In genomic region chr2:60531638-60532216, GRCh38 we compare ENCODE assay signal across 15 cellular contexts. TPM values are rescaled to one million over a fixed set of nuclear protein-coding genes. Genes with fewer than 3 reads are reported as not detected.
DNase-seq lines count a peak whose midpoint lies in the region; ATAC-seq, FAIRE-seq and TF ChIP-seq lines count a peak whose summit lies in the region.
"Had no signal": no experiment of that assay in that cellular context is flagged by ENCODE, and none has a peak within 500 bp of the region (broad histone marks: within the 10 kb centered on the region; RNA-seq: fewer than 3 reads in every experiment).

No MANE protein-coding gene starts in this region.

- no peak overlapping the region for H3K4me3 ChIP-seq in OCI-LY1 (ENCODE audit: low read depth, low read length, poor library complexity, severe bottlenecking)
- H3K4me3 ChIP-seq in rectal smooth muscle tissue (ENCODE audit: low read length): peak overlapping the region; percentile 30
- no peak overlapping the region for H3K4me3 ChIP-seq in uterus
- H3K4me3 ChIP-seq: K562 had no signal

- H3K27me3 ChIP-seq in OCI-LY1 (ENCODE audit: insufficient read depth, low read length) (no peaks in the 10 kb centered on the region), foreskin keratinocyte (no peaks in the 10 kb centered on the region), rectal smooth muscle tissue (ENCODE audit: control insufficient read depth, insufficient read depth, low read length) (no peaks in the 10 kb centered on the region), uterus (peaks cover 0 to 16% of the 10 kb centered on the region in 2 donors)

- H3K4me1 ChIP-seq in OCI-LY1 (ENCODE audit: insufficient read depth, low read length, severe bottlenecking): peaks cover 48% of the 10 kb centered on the region
- peaks cover 70% of the 10 kb centered on the region for H3K4me1 ChIP-seq in foreskin keratinocyte
- peaks cover 52% of the 10 kb centered on the region for H3K4me1 ChIP-seq in rectal smooth muscle tissue (ENCODE audit: control insufficient read depth, insufficient read depth, low read length)
- H3K4me1 ChIP-seq in uterus: no peaks in the 10 kb centered on the region

- H3K27ac ChIP-seq in OCI-LY1 (ENCODE audit: low read depth, low read length, poor library complexity, severe bottlenecking) (no peak overlapping the region), foreskin keratinocyte (no peak overlapping the region), rectal smooth muscle tissue (ENCODE audit: low read depth, low read length) (peak overlapping the region; percentile 65), uterus (no peak overlapping the region)

- DNase-seq in foreskin keratinocyte (peak in 1 of 2 donors; percentile 22), NCI-H2081 (lab: John Stamatoyannopoulos, UW) (no peak), anterior cingulate cortex (lab: John Stamatoyannopoulos, UW) (no peak), uterus (no peak), urothelium cell line (ENCODE audit: low spot score) (no peak)
- DNase-seq: activated CD4-positive, alpha-beta T cell treated with anti-CD3 and anti-CD28 coated beads, Interleukin-2, amount 10 ng/mL, durations not matched to agents 24 days and 14 days; activated naive CD4-positive, alpha-beta T cell treated with anti-CD3 and anti-CD28 coated beads, Interleukin-2, amount 10 ng/mL, durations not matched to agents 7 days and 5 days; hypothalamus; NCI-H2107; stimulated activated CD4-positive, alpha-beta T cell treated with anti-CD3 and anti-CD28 coated beads, Interleukin-4, amount 100 ng/mL, for 1 hour had no signal

- H3K9ac ChIP-seq in OCI-LY1 (ENCODE audit: low read length) (no peak overlapping the region), rectal smooth muscle tissue (ENCODE audit: low read length) (no peak overlapping the region)

- no peaks in the 10 kb centered on the region for H3K79me2 ChIP-seq in OCI-LY1 (ENCODE audit: insufficient read depth, low read length)

- peak; percentile 17 for ATAC-seq in foreskin keratinocyte

- peak overlapping the region; percentile 3; the same call in 1 of the 2 replicates for H3K4me2 ChIP-seq in OCI-LY1 (ENCODE audit: low read length)

- TF ChIP-seq POLR2A in GM19193 (IDR thresholded peaks at IDR 0.05; ENCODE audit: extremely low read depth, insufficient read depth, insufficient read length) (peak; percentile 21), uterus (IDR thresholded peaks at IDR 0.05) (no peak)

- no peaks in the 10 kb centered on the region for H3K36me3 ChIP-seq in OCI-LY1 (ENCODE audit: insufficient read depth, low read length)
- H3K36me3 ChIP-seq in rectal smooth muscle tissue (ENCODE audit: control insufficient read depth, insufficient read depth, low read length): no peaks in the 10 kb centered on the region
- no peaks in the 10 kb centered on the region for H3K36me3 ChIP-seq in uterus

- H3K9me2 ChIP-seq in OCI-LY1 (ENCODE audit: low read depth, low read length): no peaks in the 10 kb centered on the region

- H3K9me3 ChIP-seq in OCI-LY1 (ENCODE audit: low read length) (no peaks in the 10 kb centered on the region), uterus (no peaks in the 10 kb centered on the region)

- intact Hi-C loops in uterus (cut with DNase I; ENCODE audit: low total_unique reads): no loop called here

- FAIRE-seq in urothelium cell line (lab: Jason Lieb, UNC): no peak
- FAIRE-seq: D721Med, K562 had no signal

- no peak for TF ChIP-seq CTCF in OCI-LY1 (IDR thresholded peaks at IDR 0.05; ENCODE audit: low read length)
- no peak for TF ChIP-seq CTCF in foreskin keratinocyte (conservative IDR thresholded peaks at IDR 0.05)
- no peak for TF ChIP-seq CTCF in uterus (IDR thresholded peaks at IDR 0.05)

- H3F3A ChIP-seq in OCI-LY1 (ENCODE audit: insufficient read depth, low read length): no peaks in the 10 kb centered on the region

- no peak overlapping the region for H2AFZ ChIP-seq in OCI-LY1 (ENCODE audit: low read length)

- H4K20me1 ChIP-seq in OCI-LY1 (ENCODE audit: insufficient read depth, low read length): no peaks in the 10 kb centered on the region

RNA-seq across cellular contexts. Expression of gene BCL11A, which starts 21.7 kb away (rescaled TPM):
- total RNA-seq in foreskin keratinocyte (7.1 and 7.2 TPM in 2 replicates), uterus (1 to 10 TPM; 1.5 to 8.8 (median 3.2) TPM)
- polyA plus RNA-seq in foreskin keratinocyte: 5.3 and 6.9 TPM in 2 replicates
- total RNA-seq: activated CD4-positive, alpha-beta T cell treated with anti-CD3 and anti-CD28 coated beads, Interleukin-2, amount 10 ng/mL, durations not matched to agents 24 days and 14 days had no signal
- polyA plus RNA-seq: K562 had no signal
